ENCODE assay signal across 11 cellular contexts in genomic region chr12:92094751-92095161, GRCh38. TPM values are rescaled to one million over a fixed set of nuclear protein-coding genes. Genes with fewer than 3 reads are reported as not detected.
DNase-seq lines count a peak whose midpoint lies in the region; ATAC-seq lines count a peak whose summit lies in the region.
"Had no signal": no experiment of that assay in that cellular context is flagged by ENCODE, and none has a peak within 500 bp of the region (broad histone marks: within the 10 kb centered on the region; RNA-seq: fewer than 3 reads in every experiment).

No MANE protein-coding gene starts in this region.

- H3K4me3 Mint-ChIP-seq in activated naive CD8-positive, alpha-beta T cell treated with anti-CD3 and anti-CD28 coated beads, Interleukin-2, amount 10 ng/mL, durations not matched to agents 7 days and 5 days: no peak overlapping the region
- H3K4me3 Mint-ChIP-seq in activated naive CD8-positive, alpha-beta T cell treated with anti-CD3 and anti-CD28 coated beads for 36 hours: no peak overlapping the region
- H3K4me3 Mint-ChIP-seq in effector memory CD8-positive, alpha-beta T cell: peak overlapping the region; percentile 17 to 40
- no peak overlapping the region for H3K4me3 Mint-ChIP-seq in stimulated activated memory B cell treated with anti-CD40 and anti-IgM and Interleukin-4, amounts not matched to agents 10 μg/mL and 1 μg/mL and 100 μg/mL, for 72 hours
- H3K4me3 Mint-ChIP-seq: activated T-cell treated with anti-CD3 and anti-CD28 coated beads, Interleukin-2, amount 50 U/mL, for 4 hours had no signal

- DNase-seq in activated naive CD8-positive, alpha-beta T cell treated with anti-CD3 and anti-CD28 coated beads, Interleukin-2, amount 10 ng/mL, durations not matched to agents 7 days and 5 days: no peak
- DNase-seq in activated naive CD8-positive, alpha-beta T cell treated with anti-CD3 and anti-CD28 coated beads for 36 hours: no peak
- DNase-seq in HT1080 (ENCODE audit: low read depth) (peak; percentile 28), NCI-H1436 (lab: John Stamatoyannopoulos, UW) (no peak), KG1 (lab: John Stamatoyannopoulos, UW) (no peak)
- DNase-seq in effector memory CD8-positive, alpha-beta T cell: no peak
- DNase-seq: activated T-cell treated with anti-CD3 and anti-CD28 coated beads, Interleukin-2, amount 50 U/mL, for 4 hours; effector CD4-positive, alpha-beta T cell; retina had no signal

- no peak overlapping the region for H3K27ac Mint-ChIP-seq in activated naive CD8-positive, alpha-beta T cell treated with anti-CD3 and anti-CD28 coated beads, Interleukin-2, amount 10 ng/mL, durations not matched to agents 7 days and 5 days
- H3K27ac Mint-ChIP-seq in activated naive CD8-positive, alpha-beta T cell treated with anti-CD3 and anti-CD28 coated beads for 36 hours: no peak overlapping the region
- no peak overlapping the region for H3K27ac Mint-ChIP-seq in effector memory CD8-positive, alpha-beta T cell
- H3K27ac Mint-ChIP-seq in stimulated activated memory B cell treated with anti-CD40 and anti-IgM and Interleukin-4, amounts not matched to agents 10 μg/mL and 1 μg/mL and 100 μg/mL, for 72 hours: peak overlapping the region; percentile 27

- peaks cover 16% of the 10 kb centered on the region for H3K4me1 Mint-ChIP-seq in activated naive CD8-positive, alpha-beta T cell treated with anti-CD3 and anti-CD28 coated beads, Interleukin-2, amount 10 ng/mL, durations not matched to agents 7 days and 5 days
- peaks cover 46% of the 10 kb centered on the region for H3K4me1 Mint-ChIP-seq in activated naive CD8-positive, alpha-beta T cell treated with anti-CD3 and anti-CD28 coated beads for 36 hours
- peaks cover 10 to 28% of the 10 kb centered on the region in 2 donors for H3K4me1 Mint-ChIP-seq in effector memory CD8-positive, alpha-beta T cell (ENCODE audit: low read depth in 2 of 2)
- peaks cover 11% of the 10 kb centered on the region for H3K4me1 Mint-ChIP-seq in stimulated activated memory B cell treated with anti-CD40 and anti-IgM and Interleukin-4, amounts not matched to agents 10 μg/mL and 1 μg/mL and 100 μg/mL, for 72 hours

- H3K9me3 Mint-ChIP-seq in activated naive CD8-positive, alpha-beta T cell treated with anti-CD3 and anti-CD28 coated beads, Interleukin-2, amount 10 ng/mL, durations not matched to agents 7 days and 5 days: peaks cover 5% of the 10 kb centered on the region
- H3K9me3 Mint-ChIP-seq in activated naive CD8-positive, alpha-beta T cell treated with anti-CD3 and anti-CD28 coated beads for 36 hours: peaks cover 10% of the 10 kb centered on the region
- no peaks in the 10 kb centered on the region for H3K9me3 Mint-ChIP-seq in effector memory CD8-positive, alpha-beta T cell
- peaks cover 4% of the 10 kb centered on the region for H3K9me3 Mint-ChIP-seq in stimulated activated memory B cell treated with anti-CD40 and anti-IgM and Interleukin-4, amounts not matched to agents 10 μg/mL and 1 μg/mL and 100 μg/mL, for 72 hours

- POLR2A ChIA-PET in activated naive CD8-positive, alpha-beta T cell treated with anti-CD3 and anti-CD28 coated beads, Interleukin-2, amount 10 ng/mL, durations not matched to agents 7 days and 5 days (lab: Charles Lee): interaction anchor here (1.1 kb wide), 1 partner anchor 51 kb away, joined by 3 read pairs; the partner anchor contains the start of gene BTG1

- H3K36me3 Mint-ChIP-seq in activated naive CD8-positive, alpha-beta T cell treated with anti-CD3 and anti-CD28 coated beads, Interleukin-2, amount 10 ng/mL, durations not matched to agents 7 days and 5 days: peaks cover 10% of the 10 kb centered on the region
- H3K36me3 Mint-ChIP-seq in activated naive CD8-positive, alpha-beta T cell treated with anti-CD3 and anti-CD28 coated beads for 36 hours: peaks cover 16% of the 10 kb centered on the region
- H3K36me3 Mint-ChIP-seq in effector memory CD8-positive, alpha-beta T cell (ENCODE audit: insufficient read depth): peaks cover 21% of the 10 kb centered on the region
- peaks cover 4% of the 10 kb centered on the region for H3K36me3 Mint-ChIP-seq in stimulated activated memory B cell treated with anti-CD40 and anti-IgM and Interleukin-4, amounts not matched to agents 10 μg/mL and 1 μg/mL and 100 μg/mL, for 72 hours

- peak; percentile 35 for ATAC-seq in activated naive CD8-positive, alpha-beta T cell treated with anti-CD3 and anti-CD28 coated beads, Interleukin-2, amount 10 ng/mL, durations not matched to agents 7 days and 5 days (ENCODE audit: low read depth)
- ATAC-seq in effector memory CD8-positive, alpha-beta T cell (replicated peaks): no peak
- no peak for ATAC-seq in stimulated activated memory B cell treated with anti-CD40 and anti-IgM and Interleukin-4, amounts not matched to agents 10 μg/mL and 1 μg/mL and 100 μg/mL, for 72 hours
- ATAC-seq in HG03521 (IDR thresholded peaks at IDR 0.05; ENCODE audit: unreplicated experiment): no peak
- ATAC-seq: activated T-cell treated with anti-CD3 and anti-CD28 coated beads, Interleukin-2, amount 50 U/mL, for 4 hours had no signal

- H3K27me3 Mint-ChIP-seq in activated naive CD8-positive, alpha-beta T cell treated with anti-CD3 and anti-CD28 coated beads, Interleukin-2, amount 10 ng/mL, durations not matched to agents 7 days and 5 days: no peaks in the 10 kb centered on the region
- no peaks in the 10 kb centered on the region for H3K27me3 Mint-ChIP-seq in activated naive CD8-positive, alpha-beta T cell treated with anti-CD3 and anti-CD28 coated beads for 36 hours
- no peaks in the 10 kb centered on the region for H3K27me3 Mint-ChIP-seq in effector memory CD8-positive, alpha-beta T cell
- no peaks in the 10 kb centered on the region for H3K27me3 Mint-ChIP-seq in stimulated activated memory B cell treated with anti-CD40 and anti-IgM and Interleukin-4, amounts not matched to agents 10 μg/mL and 1 μg/mL and 100 μg/mL, for 72 hours

RNA-seq across cellular contexts. Expression of gene BTG1, which starts 50.9 kb away (rescaled TPM):
- total RNA-seq in activated naive CD8-positive, alpha-beta T cell treated with anti-CD3 and anti-CD28 coated beads, Interleukin-2, amount 10 ng/mL, durations not matched to agents 7 days and 5 days: 100 to 1,000 TPM; 249 to 255 TPM
- total RNA-seq in activated naive CD8-positive, alpha-beta T cell treated with anti-CD3 and anti-CD28 coated beads for 36 hours: 100 to 1,000 TPM; 147 to 153 TPM
- total RNA-seq in HT1080 (2014; rRNA removed; shearing (Covaris generic)): 7.0 and 17.8 TPM in 2 replicates
- polyA plus RNA-seq in HT1080 (2015; cell fraction: cytosol; rRNA removed): 28.9 and 30.3 TPM in 2 replicates
- polyA plus RNA-seq in HT1080 (2015; cell fraction: nucleus; rRNA removed): 10.9 and 12.4 TPM in 2 replicates

Comparison
In these comparisons a context has a peak if more than half of its experiments do, and no peak if none do; other contexts are left out.
1. H3K4me3 Mint-ChIP-seq: peak in effector memory CD8-positive, alpha-beta T cell (2 of 2); none in activated naive CD8-positive, alpha-beta T cell treated with anti-CD3 and anti-CD28 coated beads, Interleukin-2, amount 10 ng/mL, durations not matched to agents 7 days and 5 days (single experiment), activated naive CD8-positive, alpha-beta T cell treated with anti-CD3 and anti-CD28 coated beads for 36 hours (single experiment) and stimulated activated memory B cell treated with anti-CD40 and anti-IgM and Interleukin-4, amounts not matched to agents 10 μg/mL and 1 μg/mL and 100 μg/mL, for 72 hours (single experiment).